Comparison of ENCODE assay signal across 8 cellular contexts in genomic region chr11:32196137-32196536, GRCh38.
"Had no signal": no experiment of that assay in that cellular context is flagged by ENCODE, and none has a peak within 500 bp of the region (broad histone marks: within the 10 kb centered on the region; RNA-seq: fewer than 3 reads in every experiment).

No MANE protein-coding gene starts in this region.

- DNase-seq: GDM1, GF-D8 had no signal

- ATAC-seq: GM12878 had no signal

- FAIRE-seq: G401.6, GM12878, GM12891, GM12892, GM18507, GM19239 had no signal

- H3K4me3 ChIP-seq: GM12878 had no signal
